8 cellular contexts compared by ENCODE assay signal in genomic region chr5:138339464-138339863, GRCh38. TPM values are rescaled to one million over a fixed set of nuclear protein-coding genes. Genes with fewer than 3 reads are reported as not detected.
A peak's percentile ranks its signal among the peaks of the same experiment; 100 is the strongest.
DNase-seq lines count a peak whose midpoint lies in the region; ATAC-seq, FAIRE-seq and TF ChIP-seq lines count a peak whose summit lies in the region.

No MANE protein-coding gene starts in this region.

- H3K18ac ChIP-seq in IMR-90 (ENCODE audit: low read depth, low read length), result no peak overlapping the region
- no peak overlapping the region for H3K18ac ChIP-seq in mesenchymal stem cell (ENCODE audit: low read depth in 1 of 2, low read length in 2 of 2)

- in situ Hi-C loops in IMR-90 (cut with MboI; ENCODE audit: low sequenced_read_pairs), result no loop called here
- in situ Hi-C loops in K562 (cut with MboI), result no loop called here

- TF ChIP-seq CTCF in A549 (IDR thresholded peaks at IDR 0.05) (no peak), IMR-90 (conservative IDR thresholded peaks at IDR 0.05; ENCODE audit: low read depth, low read length) (no peak), K562 (IDR thresholded peaks at IDR 0.05 in 2 of 3, conservative IDR thresholded peaks at IDR 0.05 in 1 of 3; ENCODE audit: insufficient read depth in 2 of 3, low read depth in 1 of 3, low read length in 3 of 3) (no peak)

- peak overlapping the region; percentile 96 for H3K4me2 ChIP-seq in A549
- peak overlapping the region; percentile 99 for H3K4me2 ChIP-seq in IMR-90 (ENCODE audit: low read depth, low read length)
- H3K4me2 ChIP-seq in K562 (ENCODE audit: insufficient read depth, low read length), result peak overlapping the region; percentile 99
- H3K4me2 ChIP-seq in mesenchymal stem cell (ENCODE audit: low read length, poor library complexity, severe bottlenecking), result peak overlapping the region; percentile 55

- H3K79me1 ChIP-seq in IMR-90 (ENCODE audit: low read depth in 1 of 2, low read length in 2 of 2) (peaks cover 14 to 51% of the 10 kb centered on the region in 2 experiments), mesenchymal stem cell (replicated peaks; ENCODE audit: low read length, poor library complexity, severe bottlenecking) (peaks cover 8% of the 10 kb centered on the region)

- H3K14ac ChIP-seq in IMR-90 (replicated peaks; ENCODE audit: low read depth, low read length) (peak overlapping the region; percentile 94), mesenchymal stem cell (ENCODE audit: low read length in 2 of 2) (peak overlapping the region in 1 of 2 experiments; percentile 66)

- no peak for TF ChIP-seq EP300 in A549 (IDR thresholded peaks at IDR 0.05)
- no peak for TF ChIP-seq EP300 in K562 (IDR thresholded peaks at IDR 0.05; ENCODE audit: low read length)

- H2BK20ac ChIP-seq in IMR-90 (ENCODE audit: low read depth, low read length), result no peak overlapping the region

- H3K23ac ChIP-seq in IMR-90 (ENCODE audit: low read depth, low read length) (peak overlapping the region; percentile 90), mesenchymal stem cell (ENCODE audit: low read length in 2 of 2) (no peak overlapping the region)

- H4K91ac ChIP-seq in IMR-90 (ENCODE audit: insufficient read depth, low read depth, low read length), result no peak overlapping the region
- no peak overlapping the region for H4K91ac ChIP-seq in mesenchymal stem cell (ENCODE audit: low read length)

- TF ChIP-seq POLR2A in A549 (IDR thresholded peaks at IDR 0.05; ENCODE audit: low read length) (no peak), IMR-90 (IDR thresholded peaks at IDR 0.05; ENCODE audit: low read depth, low read length) (no peak), K562 (conservative IDR thresholded peaks at IDR 0.05) (no peak)

- H2BK15ac ChIP-seq in IMR-90 (ENCODE audit: low read depth, low read length), result no peak overlapping the region
- no peak overlapping the region for H2BK15ac ChIP-seq in mesenchymal stem cell (ENCODE audit: low read depth, poor library complexity, severe bottlenecking)

- H3K9me1 ChIP-seq in IMR-90 (ENCODE audit: insufficient read depth, low read length) (peaks cover 18% of the 10 kb centered on the region), K562 (ENCODE audit: control insufficient read depth, insufficient read depth, low read length) (peaks cover 5% of the 10 kb centered on the region)

- H4K20me1 ChIP-seq in IMR-90 (ENCODE audit: insufficient read depth, low read length), result peaks cover 37% of the 10 kb centered on the region
- H4K20me1 ChIP-seq in K562 (replicated peaks; ENCODE audit: control insufficient read depth, insufficient read depth, low read length), result 0 out of 2 replicates have a peak, but pooled peaks cover 7% of the 10 kb centered on the region

- POLR2A ChIA-PET in A549 (lab: Yijun Ruan, JAX) (interaction anchor here (2.8 to 3.6 kb wide), 2 partner anchors 9 to 14 kb away, joined by 36 to 68 read pairs; partner anchors contain the start of gene KDM3B), IMR-90 (lab: Charles Lee; ENCODE audit: unreplicated experiment) (interaction anchor here (1.0 kb wide), 1 partner anchor 10 kb away, joined by 7 read pairs; no protein-coding TSS in a partner anchor), K562 (lab: Yijun Ruan, JAX) (interaction anchor here (0.6 to 7.9 kb wide), 27 partner anchors 8 to 191 kb away, joined by 3 to 416 read pairs (median 4); partner anchors contain the start of genes BRD8, CDC23, CDC25C and GFRA3)

- no peak for TF ChIP-seq RAD21 in A549 (conservative IDR thresholded peaks at IDR 0.05 in 1 of 2, IDR thresholded peaks at IDR 0.05 in 1 of 2)
- TF ChIP-seq RAD21 in IMR-90 (IDR thresholded peaks at IDR 0.05; ENCODE audit: low read length), result no peak
- TF ChIP-seq RAD21 in K562 (CRISPR knock-in tag; conservative IDR thresholded peaks at IDR 0.05 in 1 of 2, IDR thresholded peaks at IDR 0.05 in 1 of 2), result no peak

- H3K9me3 ChIP-seq in A549 (no peaks in the 10 kb centered on the region), IMR-90 (ENCODE audit: control insufficient read depth, insufficient read depth, low read length) (no peaks in the 10 kb centered on the region), K562 (replicated peaks; ENCODE audit: control insufficient read depth, insufficient read depth, low read depth, low read length) (no peaks in the 10 kb centered on the region), mesenchymal stem cell (ENCODE audit: control insufficient read depth, low read length) (no peaks in the 10 kb centered on the region), small intestine (ENCODE audit: control insufficient read depth, low read depth) (no peaks in the 10 kb centered on the region)

- DNase-seq in A549 (ENCODE audit: low read depth in 1 of 2, low spot score in 1 of 2), result no peak
- DNase-seq in IMR-90, result no peak
- no peak for DNase-seq in K562 (ENCODE audit: extremely low read depth in 1 of 4, low spot score in 3 of 4)
- no peak for DNase-seq in mesenchymal stem cell
- no peak for DNase-seq in stimulated activated naive CD4-positive, alpha-beta T cell treated with Interleukin-2 at 50 U/mL for 16 hours (lab: John Stamatoyannopoulos, UW)
- no peak for DNase-seq in small intestine
- no peak for DNase-seq in NCI-H2029 (lab: John Stamatoyannopoulos, UW)

- H2AFZ ChIP-seq in IMR-90 (replicated peaks; ENCODE audit: low read length, poor library complexity) (peak overlapping the region; percentile 25), K562 (ENCODE audit: low read depth, low read length) (peak overlapping the region; percentile 32; the same call in 1 of the 2 replicates), mesenchymal stem cell (ENCODE audit: low read depth, low read length) (no peak overlapping the region)

- peak overlapping the region; percentile 79; the same call in 1 of the 2 replicates for H3K56ac ChIP-seq in IMR-90 (ENCODE audit: extremely low read depth, insufficient read depth, low read length)

- H3K36me3 ChIP-seq in IMR-90 (ENCODE audit: control insufficient read depth, insufficient read depth, low read length) (peaks cover 18% of the 10 kb centered on the region), K562 (ENCODE audit: control insufficient read depth, insufficient read depth, low read length) (peaks cover 43% of the 10 kb centered on the region), mesenchymal stem cell (ENCODE audit: control insufficient read depth in 1 of 2, insufficient read depth in 2 of 2, low read depth in 1 of 2, low read length in 2 of 2) (peaks cover 15 to 41% of the 10 kb centered on the region in 2 experiments), small intestine (ENCODE audit: control insufficient read depth in 2 of 2, insufficient read depth in 2 of 2, low read length in 2 of 2) (no peaks in the 10 kb centered on the region)

- intact Hi-C loops in IMR-90 (cut with micrococcal nuclease) (no loop called here), K562 (cut with micrococcal nuclease) (loop anchor here (2.0 kb wide), 1 partner anchor 13 kb away; the partner anchor contains the start of gene KDM3B)

- no TSS peak for BruUV-seq in IMR-90 (replicated peaks; lab: Mats Ljungman, UMichigan)
- BruUV-seq in K562 (replicated peaks; lab: Mats Ljungman, UMichigan), result no TSS peak

- H2BK120ac ChIP-seq in IMR-90 (ENCODE audit: low read depth, low read length), result no peak overlapping the region
- H2BK120ac ChIP-seq in mesenchymal stem cell (ENCODE audit: low read depth, low read length), result no peak overlapping the region

- H2BK12ac ChIP-seq in mesenchymal stem cell (ENCODE audit: low read length in 2 of 2), result no peak overlapping the region

- WGBS in A549 (ENCODE audit: missing lambda C conversion rate), result 85% methylated on average over 2 of the region's 2 CpGs
- WGBS in IMR-90 (ENCODE audit: extremely low coverage in 2 of 2, insufficient read length in 1 of 2), 2 experiments, result no CpG with 5 or more reads among the region's 2 CpGs
- 23% methylated on average over 2 of the region's 2 CpGs for WGBS in K562 (ENCODE audit: insufficient coverage, low coverage, missing lambda C conversion rate)
- 83% methylated on average over 2 of the region's 2 CpGs for WGBS in mesenchymal stem cell
- 44 to 65% (median 59%) methylated on average over 2 of the region's 2 CpGs for WGBS in small intestine, 3 donors

- dilution Hi-C loops in IMR-90 (cut with HindIII; ENCODE audit: low sequenced_read_pairs, unreplicated experiment), result no loop called here

- H3K4ac ChIP-seq in IMR-90 (ENCODE audit: low read depth, low read length), result peak overlapping the region; percentile 94
- peak overlapping the region in 1 of 2 experiments; percentile 76 for H3K4ac ChIP-seq in mesenchymal stem cell (ENCODE audit: low read depth in 1 of 2, low read length in 2 of 2)

- no peak overlapping the region; the same call in 1 of the 2 replicates for H4K5ac ChIP-seq in IMR-90 (ENCODE audit: low read depth, low read length)

- no peak for FAIRE-seq in A549 (lab: Jason Lieb, UNC)
- FAIRE-seq in K562 (lab: Jason Lieb, UNC), result no peak
- no peak for FAIRE-seq in small intestine (lab: Jason Lieb, UNC)

- H2BK5ac ChIP-seq in IMR-90 (ENCODE audit: low read depth, low read length, poor library complexity, severe bottlenecking) (peak overlapping the region; percentile 56), mesenchymal stem cell (ENCODE audit: low read depth, low read length, poor library complexity, severe bottlenecking) (no peak overlapping the region)

- peaks cover 26% of the 10 kb centered on the region; the same call in 2 of the 3 replicates for H3K4me1 ChIP-seq in A549
- peaks cover 3% of the 10 kb centered on the region for H3K4me1 ChIP-seq in IMR-90 (ENCODE audit: control insufficient read depth, insufficient read depth, low read length)
- peaks cover 9 to 28% of the 10 kb centered on the region in 2 experiments for H3K4me1 ChIP-seq in K562 (replicated peaks in 1 of 2; ENCODE audit: control insufficient read depth in 2 of 2, insufficient read depth in 2 of 2, low read length in 2 of 2)
- peaks cover 9% of the 10 kb centered on the region for H3K4me1 ChIP-seq in mesenchymal stem cell (ENCODE audit: control insufficient read depth, insufficient read depth, low read depth, low read length)
- peaks cover 2 to 4% of the 10 kb centered on the region in 2 donors for H3K4me1 ChIP-seq in small intestine (ENCODE audit: control insufficient read depth in 2 of 2, insufficient read depth in 1 of 2, low read depth in 1 of 2, low read length in 1 of 2)

- CTCF ChIA-PET in A549 (lab: Yijun Ruan, JAX) (interaction anchor here (1.0 to 13.3 kb wide), 3 partner anchors 14 to 206 kb away, joined by 3 to 197 read pairs (median 4); partner anchors contain the start of gene KDM3B), IMR-90 (lab: Yijun Ruan, JAX) (interaction anchor here (1.0 to 1.7 kb wide), 2 partner anchors 13 to 14 kb away, joined by 4 to 7 read pairs; partner anchors contain the start of gene KDM3B), K562 (lab: Yijun Ruan, JAX; ENCODE audit: low intra/inter-chr PET ratio) (interaction anchor here (5.4 kb wide), 1 partner anchor 14 kb away, joined by 31 read pairs; the partner anchor contains the start of gene KDM3B)

- H3K79me2 ChIP-seq in K562 (ENCODE audit: control insufficient read depth, insufficient read depth, low read length), result peaks cover 39% of the 10 kb centered on the region

- H2AK5ac ChIP-seq in IMR-90 (ENCODE audit: low read depth, low read length), result 0 out of 2 replicates have a peak overlapping the region, but pooled peaks have one; percentile 9
- peak overlapping the region; percentile 55 for H2AK5ac ChIP-seq in mesenchymal stem cell (ENCODE audit: low read length, severe bottlenecking)

- ATAC-seq in A549 (no peak), IMR-90 (ENCODE audit: low read depth) (no peak), K562 (no peak), HG03045 (IDR thresholded peaks at IDR 0.05; ENCODE audit: unreplicated experiment) (no peak)

- peak overlapping the region; percentile 97 for H2AK9ac ChIP-seq in IMR-90 (replicated peaks; ENCODE audit: low read depth, low read length, poor library complexity)

- H4K8ac ChIP-seq in IMR-90 (ENCODE audit: low read depth in 2 of 2, low read length in 2 of 2), result peak overlapping the region; percentile 1 to 7; a peak in 2 of 4 replicates
- peak overlapping the region; percentile 39 for H4K8ac ChIP-seq in mesenchymal stem cell (ENCODE audit: low read length)

- H3K4me3 ChIP-seq in A549 (peak overlapping the region; percentile 82), IMR-90 (ENCODE audit: insufficient read depth, low read depth, low read length) (peak overlapping the region; percentile 65), K562 (peak overlapping the region; percentile 63), mesenchymal stem cell (ENCODE audit: insufficient read depth in 1 of 2, low read depth in 1 of 2, low read length in 2 of 2) (peak overlapping the region in 1 of 2 experiments; percentile 99), small intestine (ENCODE audit: low read depth in 1 of 2, low read length in 2 of 2) (peak overlapping the region in 1 of 2 donors; percentile 88)

- H3K27ac ChIP-seq in A549 (peak overlapping the region in 1 of 2 experiments; percentile 99; a peak in 3 of 6 replicates), IMR-90 (ENCODE audit: insufficient read depth, low read length) (peak overlapping the region; percentile 64), K562 (ENCODE audit: extremely low read depth, low read depth, low read length) (peak overlapping the region; percentile 97), mesenchymal stem cell (ENCODE audit: low read length, poor library complexity, severe bottlenecking) (peak overlapping the region; percentile 0), small intestine (ENCODE audit: low read depth in 1 of 2, low read length in 1 of 2) (peak overlapping the region in 1 of 2 donors; percentile 78)

- peak overlapping the region; percentile 87 for H3K9ac ChIP-seq in IMR-90 (ENCODE audit: low read depth, low read length)
- peak overlapping the region; percentile 91 to 96 for H3K9ac ChIP-seq in K562 (ENCODE audit: insufficient read depth in 1 of 2, low read depth in 2 of 2, low read length in 2 of 2)
- H3K9ac ChIP-seq in mesenchymal stem cell (ENCODE audit: low read length), result peak overlapping the region; percentile 100

- H3K27me3 ChIP-seq in IMR-90 (ENCODE audit: control insufficient read depth, insufficient read depth, low read length), result no peaks in the 10 kb centered on the region
- no peaks in the 10 kb centered on the region for H3K27me3 ChIP-seq in K562 (ENCODE audit: control insufficient read depth in 2 of 2, insufficient read depth in 2 of 2, low read length in 2 of 2)
- no peaks in the 10 kb centered on the region for H3K27me3 ChIP-seq in mesenchymal stem cell (ENCODE audit: control insufficient read depth in 1 of 2, insufficient read depth in 1 of 2, low read length in 2 of 2)
- no peaks in the 10 kb centered on the region for H3K27me3 ChIP-seq in small intestine (ENCODE audit: control insufficient read depth in 2 of 2, insufficient read depth in 2 of 2, low read length in 2 of 2)

RNA-seq across cellular contexts. Expression of gene FAM53C, which starts 1.4 kb away (rescaled TPM):
- polyA plus RNA-seq in A549 (2011; rRNA removed) (24.5 and 24.9 TPM in 2 replicates), A549 (2017; fragmentation: RNase III; extraction: RNeasy Plus Mini Kit Qiagen cat#74134 plus additional on column Dnase treatment) (21.9 to 25.7 TPM (median 24.7 TPM) in 3 replicates), IMR-90 (2012; rRNA removed) (25.6 and 27.5 TPM in 2 replicates), K562 (2011; rRNA removed) (29.8 and 35.4 TPM in 2 replicates), K562 (2014; fragmentation: Illumina TruSeq; extraction: Trizol) (30.0 and 37.3 TPM in 2 replicates), K562 (2014; fragmentation: Nextera tagmentation; extraction: Ambion mirVana) (10 to 100 TPM in 1 of 2 experiments, 1 to 10 TPM in 1; 9.7 to 11.1 TPM), K562 (2014; rRNA removed) (24.1 and 25.2 TPM in 2 replicates), small intestine (10 to 100 TPM in 1 of 3 donors, 1 to 10 TPM in 2; 5.4 to 10.3 (median 6.7) TPM)
- polyA plus RNA-seq in A549 (2012; cell fraction: cytosol; rRNA removed), result 13.4 and 18.7 TPM in 2 replicates
- 29.8 and 32.6 TPM in 2 replicates for polyA plus RNA-seq in A549 (2012; cell fraction: nucleus; rRNA removed)
- polyA minus RNA-seq in A549 (2011; rRNA and poly(A)+ RNA removed), result 27.2 and 29.0 TPM in 2 replicates
- total RNA-seq in IMR-90 (2012; rRNA removed) (21.5 and 23.1 TPM in 2 replicates), K562 (2014; rRNA removed) (27.8 and 32.3 TPM in 2 replicates), K562 (2014; rRNA removed; fragmentation: Illumina TruSeq; extraction: Trizol) (21.6 and 22.0 TPM in 2 replicates), K562 (2015; rRNA removed; fragmentation: Illumina TruSeq; extraction: Trizol) (24.2 and 24.4 TPM in 2 replicates), K562 (2021) (34.6 and 38.5 TPM in 2 replicates)
- 11.1 and 15.5 TPM in 2 replicates for polyA plus RNA-seq in IMR-90 (2012; cell fraction: cytosol; rRNA removed)
- polyA plus RNA-seq in IMR-90 (2012; cell fraction: nucleus; rRNA removed; ENCODE audit: low replicate concordance), result 28.5 and 38.9 TPM in 2 replicates
- 66.4 and 73.2 TPM in 2 replicates for total RNA-seq in K562 (2011; cell fraction: chromatin; rRNA removed; ENCODE audit: low replicate concordance)
- total RNA-seq in K562 (2011; cell fraction: nucleolus; rRNA removed), result 47.4 and 56.7 TPM in 2 replicates
- 59.0 and 85.2 TPM in 2 replicates for total RNA-seq in K562 (2011; cell fraction: nucleoplasm; rRNA removed)
- polyA plus RNA-seq in K562 (2011; cell fraction: cytosol; rRNA removed), result 30.8 and 34.3 TPM in 2 replicates
- polyA plus RNA-seq in K562 (2011; cell fraction: nucleus; rRNA removed), result 50.4 and 51.1 TPM in 2 replicates
- polyA plus RNA-seq in K562 (2012), result 27.2 and 33.5 TPM in 2 replicates
- polyA minus RNA-seq in K562 (2011; rRNA and poly(A)+ RNA removed), result 34.5 and 38.7 TPM in 2 replicates
- 23.4 and 24.0 TPM in 2 replicates for polyA minus RNA-seq in K562 (2011; cell fraction: cytosol; rRNA and poly(A)+ RNA removed)
- polyA minus RNA-seq in K562 (2011; cell fraction: nucleus; rRNA and poly(A)+ RNA removed), result 16.0 and 25.7 TPM in 2 replicates
- polyA plus RNA-seq in mesenchymal stem cell (2013, experiment 1 of 2), result 30.0 TPM
- polyA plus RNA-seq in mesenchymal stem cell (2013, experiment 2 of 2), result 28.7 TPM

RNA-seq across cellular contexts. Expression of gene CDC25C, which starts 7.9 kb away (rescaled TPM):
- polyA plus RNA-seq in A549 (2011; rRNA removed) (19.3 and 20.5 TPM in 2 replicates), A549 (2017; fragmentation: RNase III; extraction: RNeasy Plus Mini Kit Qiagen cat#74134 plus additional on column Dnase treatment) (11.2 to 12.7 TPM (median 12.6 TPM) in 3 replicates), IMR-90 (2012; rRNA removed) (6.9 and 7.3 TPM in 2 replicates), K562 (2011; rRNA removed) (62.1 and 63.7 TPM in 2 replicates), K562 (2014; fragmentation: Illumina TruSeq; extraction: Trizol) (30.1 and 31.9 TPM in 2 replicates), K562 (2014; fragmentation: Nextera tagmentation; extraction: Ambion mirVana) (10 to 100 TPM; 32.2 to 50.4 TPM), K562 (2014; rRNA removed) (25.7 and 29.3 TPM in 2 replicates), small intestine (1 to 10 TPM in 2 of 3 donors, under 1 TPM in 1; 0.54 to 8.8 (median 4.2) TPM)
- 7.9 and 8.8 TPM in 2 replicates for polyA plus RNA-seq in A549 (2012; cell fraction: cytosol; rRNA removed)
- 8.1 and 11.4 TPM in 2 replicates for polyA plus RNA-seq in A549 (2012; cell fraction: nucleus; rRNA removed)
- 9.4 and 10.0 TPM in 2 replicates for polyA minus RNA-seq in A549 (2011; rRNA and poly(A)+ RNA removed)
- total RNA-seq in IMR-90 (2012; rRNA removed) (7.5 and 8.2 TPM in 2 replicates), K562 (2014; rRNA removed) (19.1 and 19.5 TPM in 2 replicates), K562 (2014; rRNA removed; fragmentation: Illumina TruSeq; extraction: Trizol) (32.3 and 41.4 TPM in 2 replicates), K562 (2015; rRNA removed; fragmentation: Illumina TruSeq; extraction: Trizol) (22.5 and 23.1 TPM in 2 replicates), K562 (2021) (18.2 and 19.6 TPM in 2 replicates)
- 1.3 and 4.8 TPM in 2 replicates for polyA plus RNA-seq in IMR-90 (2012; cell fraction: cytosol; rRNA removed)
- polyA plus RNA-seq in IMR-90 (2012; cell fraction: nucleus; rRNA removed; ENCODE audit: low replicate concordance), result 1.7 and 3.6 TPM in 2 replicates
- total RNA-seq in K562 (2011; cell fraction: chromatin; rRNA removed; ENCODE audit: low replicate concordance), result 53.6 and 67.9 TPM in 2 replicates
- 36.5 and 42.0 TPM in 2 replicates for total RNA-seq in K562 (2011; cell fraction: nucleolus; rRNA removed)
- 44.7 and 47.3 TPM in 2 replicates for total RNA-seq in K562 (2011; cell fraction: nucleoplasm; rRNA removed)
- 20.8 and 34.2 TPM in 2 replicates for polyA plus RNA-seq in K562 (2011; cell fraction: cytosol; rRNA removed)
- 28.3 and 39.5 TPM in 2 replicates for polyA plus RNA-seq in K562 (2011; cell fraction: nucleus; rRNA removed)
- polyA plus RNA-seq in K562 (2012), result 16.0 and 26.9 TPM in 2 replicates
- 36.9 and 39.8 TPM in 2 replicates for polyA minus RNA-seq in K562 (2011; rRNA and poly(A)+ RNA removed)
- 11.8 and 15.7 TPM in 2 replicates for polyA minus RNA-seq in K562 (2011; cell fraction: cytosol; rRNA and poly(A)+ RNA removed)
- polyA minus RNA-seq in K562 (2011; cell fraction: nucleus; rRNA and poly(A)+ RNA removed), result 16.7 and 32.9 TPM in 2 replicates
- polyA plus RNA-seq in mesenchymal stem cell (2013, experiment 1 of 2), result 1.3 TPM
- polyA plus RNA-seq in mesenchymal stem cell (2013, experiment 2 of 2), result 1.3 TPM

RNA-seq across cellular contexts. Expression of gene KDM3B, which starts 13.0 kb away (rescaled TPM):
- polyA plus RNA-seq in A549 (2011; rRNA removed) (50.6 and 52.5 TPM in 2 replicates), A549 (2017; fragmentation: RNase III; extraction: RNeasy Plus Mini Kit Qiagen cat#74134 plus additional on column Dnase treatment) (35.4 to 38.1 TPM (median 37.4 TPM) in 3 replicates), IMR-90 (2012; rRNA removed) (17.1 and 19.4 TPM in 2 replicates), K562 (2011; rRNA removed) (41.9 and 49.6 TPM in 2 replicates), K562 (2014; fragmentation: Illumina TruSeq; extraction: Trizol) (61.8 and 62.8 TPM in 2 replicates), K562 (2014; fragmentation: Nextera tagmentation; extraction: Ambion mirVana) (10 to 100 TPM; 13.8 to 15.0 TPM), K562 (2014; rRNA removed) (38.3 and 40.4 TPM in 2 replicates), small intestine (10 to 100 TPM; 18.6 to 26.8 (median 23.5) TPM)
- polyA plus RNA-seq in A549 (2012; cell fraction: cytosol; rRNA removed), result 17.9 and 23.5 TPM in 2 replicates
- 18.4 and 28.9 TPM in 2 replicates for polyA plus RNA-seq in A549 (2012; cell fraction: nucleus; rRNA removed)
- polyA minus RNA-seq in A549 (2011; rRNA and poly(A)+ RNA removed), result 60.8 and 61.3 TPM in 2 replicates
- total RNA-seq in IMR-90 (2012; rRNA removed) (35.8 and 36.7 TPM in 2 replicates), K562 (2014; rRNA removed) (34.5 and 38.0 TPM in 2 replicates), K562 (2014; rRNA removed; fragmentation: Illumina TruSeq; extraction: Trizol) (51.6 and 65.4 TPM in 2 replicates), K562 (2015; rRNA removed; fragmentation: Illumina TruSeq; extraction: Trizol) (48.8 and 51.2 TPM in 2 replicates), K562 (2021) (54.8 and 62.7 TPM in 2 replicates)
- polyA plus RNA-seq in IMR-90 (2012; cell fraction: cytosol; rRNA removed), result 5.8 and 7.3 TPM in 2 replicates
- 8.0 and 37.0 TPM in 2 replicates for polyA plus RNA-seq in IMR-90 (2012; cell fraction: nucleus; rRNA removed; ENCODE audit: low replicate concordance)
- total RNA-seq in K562 (2011; cell fraction: chromatin; rRNA removed; ENCODE audit: low replicate concordance), result 130 and 189 TPM in 2 replicates
- total RNA-seq in K562 (2011; cell fraction: nucleolus; rRNA removed), result 54.5 and 69.0 TPM in 2 replicates
- total RNA-seq in K562 (2011; cell fraction: nucleoplasm; rRNA removed), result 74.8 and 83.1 TPM in 2 replicates
- 18.9 and 27.7 TPM in 2 replicates for polyA plus RNA-seq in K562 (2011; cell fraction: cytosol; rRNA removed)
- 44.4 and 52.8 TPM in 2 replicates for polyA plus RNA-seq in K562 (2011; cell fraction: nucleus; rRNA removed)
- 40.9 and 44.5 TPM in 2 replicates for polyA plus RNA-seq in K562 (2012)
- polyA minus RNA-seq in K562 (2011; rRNA and poly(A)+ RNA removed), result 95.2 and 126 TPM in 2 replicates
- 49.3 and 51.5 TPM in 2 replicates for polyA minus RNA-seq in K562 (2011; cell fraction: cytosol; rRNA and poly(A)+ RNA removed)
- polyA minus RNA-seq in K562 (2011; cell fraction: nucleus; rRNA and poly(A)+ RNA removed), result 22.1 and 37.5 TPM in 2 replicates
- polyA plus RNA-seq in mesenchymal stem cell (2013, experiment 1 of 2), result 18.3 TPM
- polyA plus RNA-seq in mesenchymal stem cell (2013, experiment 2 of 2), result 17.1 TPM
